In the genomic region with DNA sequence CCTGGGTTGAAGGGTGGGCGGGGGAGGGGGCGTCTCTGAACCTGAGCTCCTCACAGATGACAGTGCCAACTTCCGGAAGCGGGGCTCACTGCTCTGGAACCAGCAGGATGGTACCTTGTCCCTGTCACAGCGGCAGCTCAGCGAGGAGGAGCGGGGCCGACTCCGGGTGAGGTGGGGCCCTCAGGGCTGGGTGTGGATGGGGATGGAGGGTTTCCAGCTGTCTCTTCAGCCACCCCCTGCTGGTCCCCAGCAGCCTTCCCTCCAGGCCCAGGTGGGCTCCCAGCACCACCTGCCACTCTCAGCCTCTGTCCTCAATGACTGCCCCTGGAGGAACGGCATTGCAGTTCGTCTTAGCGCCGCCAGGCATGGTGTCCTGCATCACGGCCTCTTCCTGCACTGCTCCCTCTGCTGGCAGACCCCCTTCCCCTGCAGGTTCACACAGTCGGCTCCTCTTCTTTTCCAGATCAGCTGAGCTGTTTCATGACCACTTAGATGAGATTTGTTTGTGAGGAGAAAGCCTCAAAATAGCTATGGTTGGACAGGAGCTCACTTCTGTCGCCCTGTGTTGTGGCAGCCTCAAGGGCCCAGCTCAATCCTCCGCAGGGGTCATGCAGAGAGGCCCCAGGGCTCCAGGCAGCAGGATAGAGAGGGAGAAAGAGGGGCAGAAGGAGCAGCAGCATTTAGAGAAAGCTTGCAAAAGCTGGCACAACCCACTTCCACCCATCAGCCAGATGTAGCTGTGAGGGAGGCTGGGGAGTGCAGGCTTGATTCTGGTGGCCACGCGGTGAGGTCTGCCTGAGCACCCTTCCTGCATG, we compare ENCODE assay signal across 1 cellular context.
A peak's percentile ranks its signal among the peaks of the same experiment; 100 is the strongest.
TF ChIP-seq lines count a peak whose summit lies in the region.

No MANE protein-coding gene starts in this region.

TF ChIP-seq in HepG2, 621 proteins besides CTCF, POLR2A, EP300 and RAD21 (continued from another document):
- TF ChIP-seq ETV5 (CRISPR knock-in tag; IDR thresholded peaks at IDR 0.05; ENCODE audit: borderline replicate concordance): peak; percentile 51; the same call in 1 of the 2 replicates
TF ChIP-seq in HepG2: peak in this region for 48.
